8 cellular contexts compared by ENCODE assay signal in genomic region chr7:26398436-26399308, GRCh38.
DNase-seq lines count a peak whose midpoint lies in the region; ATAC-seq and TF ChIP-seq lines count a peak whose summit lies in the region.

No MANE protein-coding gene starts in this region.

- TF ChIP-seq CTCF in epithelial cell of proximal tubule (conservative IDR thresholded peaks at IDR 0.05; ENCODE audit: low read depth, low read length), result no peak

- H3K4me3 Mint-ChIP-seq in stimulated activated naive CD8-positive, alpha-beta T cell treated with anti-CD3 and anti-CD28 coated beads, Interleukin-15, amount 100 ng/mL, for 72 hours, result peak overlapping the region; percentile 95 to 97

- peaks cover 57% of the 10 kb centered on the region for H3K27me3 Mint-ChIP-seq in stimulated activated naive CD8-positive, alpha-beta T cell treated with anti-CD3 and anti-CD28 coated beads, Interleukin-15, amount 100 ng/mL, for 72 hours

- in situ Hi-C loops in GM18951 (cut with MboI; ENCODE audit: low sequenced_read_pairs, unreplicated experiment), result no loop called here

- ATAC-seq in HG03097 (IDR thresholded peaks at IDR 0.05; ENCODE audit: low FRiP score, unreplicated experiment), result peak; percentile 87
- ATAC-seq in stimulated activated naive CD8-positive, alpha-beta T cell treated with anti-CD3 and anti-CD28 coated beads, Interleukin-15, amount 100 ng/mL, for 72 hours, result peak; percentile 86

- no peaks in the 10 kb centered on the region for H3K9me3 ChIP-seq in mononuclear cell (ENCODE audit: low read depth, low read length)

- peak; percentile 38 for TF ChIP-seq POLR2A in GM18951 (IDR thresholded peaks at IDR 0.05; ENCODE audit: extremely low read depth, insufficient read depth, insufficient read length)

- DNase-seq in CD1c-positive myeloid dendritic cell (ENCODE audit: extremely low spot score) (peak; percentile 93), NCI-H2196 treated with DMSO at 0.1 percent for 48 hours (lab: John Stamatoyannopoulos, UW; ENCODE audit: unreplicated experiment) (peak; percentile 72), epithelial cell of proximal tubule (ENCODE audit: low read depth) (no peak)
- peak; percentile 3 to 18 for DNase-seq in activated CD4-positive, alpha-beta T cell treated with anti-CD3 and anti-CD28 coated beads, Interleukin-2, amount 50 U/mL, for 4 hours
- peak; percentile 39 to 46 for DNase-seq in stimulated activated naive CD8-positive, alpha-beta T cell treated with anti-CD3 and anti-CD28 coated beads, Interleukin-15, amount 100 ng/mL, for 72 hours

- peak overlapping the region; percentile 89 to 92 for H3K27ac Mint-ChIP-seq in stimulated activated naive CD8-positive, alpha-beta T cell treated with anti-CD3 and anti-CD28 coated beads, Interleukin-15, amount 100 ng/mL, for 72 hours

- H3K27me3 ChIP-seq in mononuclear cell (ENCODE audit: insufficient read depth, low read length), result peaks cover 26% of the 10 kb centered on the region

- H3K4me3 ChIP-seq in epithelial cell of proximal tubule (ENCODE audit: low read depth, low read length), result peak overlapping the region; percentile 68
- peak overlapping the region; percentile 51 for H3K4me3 ChIP-seq in mononuclear cell (ENCODE audit: low read length)

- H3K4me1 Mint-ChIP-seq in stimulated activated naive CD8-positive, alpha-beta T cell treated with anti-CD3 and anti-CD28 coated beads, Interleukin-15, amount 100 ng/mL, for 72 hours, result peaks cover 16% of the 10 kb centered on the region

- peaks cover 14% of the 10 kb centered on the region for H3K4me1 ChIP-seq in mononuclear cell (ENCODE audit: insufficient read depth, low read length)

- no peaks in the 10 kb centered on the region for H3K9me3 Mint-ChIP-seq in stimulated activated naive CD8-positive, alpha-beta T cell treated with anti-CD3 and anti-CD28 coated beads, Interleukin-15, amount 100 ng/mL, for 72 hours
